Comparison of ENCODE assay signal across 1 cellular context in the genomic region with DNA sequence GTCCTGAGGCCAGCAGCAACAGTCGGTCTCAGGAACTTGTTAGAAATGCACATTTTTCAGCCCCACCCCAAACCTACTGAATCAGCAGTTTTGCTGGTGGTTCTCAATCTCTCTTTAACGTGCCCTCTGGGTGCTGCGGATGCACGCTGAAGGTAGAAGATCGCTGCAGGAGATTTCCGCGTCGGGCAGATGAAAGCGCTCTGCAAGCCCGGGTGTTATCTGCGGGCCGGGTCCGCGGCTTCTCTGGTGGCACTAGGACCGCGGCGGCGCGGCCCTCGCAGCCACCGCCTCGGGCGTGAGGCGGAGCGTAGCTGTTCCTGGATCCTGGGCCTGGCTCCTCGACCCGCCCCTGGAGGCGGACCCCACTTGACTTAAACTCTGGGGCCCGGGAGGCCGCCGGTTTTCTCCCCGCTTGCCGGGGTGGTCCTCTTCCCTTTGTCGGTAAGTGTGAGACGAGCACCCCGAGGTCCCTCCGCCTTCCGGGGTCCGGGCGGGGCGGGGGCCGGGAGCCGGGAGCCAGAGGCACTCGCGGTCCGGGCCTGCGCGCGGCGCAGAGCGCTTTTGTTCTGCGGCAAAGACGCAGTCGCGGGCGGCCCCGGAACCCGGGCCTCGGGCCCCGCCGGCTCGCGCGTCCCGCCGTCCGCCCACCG.
TF ChIP-seq lines count a peak whose summit lies in the region.

A gene with protein sequence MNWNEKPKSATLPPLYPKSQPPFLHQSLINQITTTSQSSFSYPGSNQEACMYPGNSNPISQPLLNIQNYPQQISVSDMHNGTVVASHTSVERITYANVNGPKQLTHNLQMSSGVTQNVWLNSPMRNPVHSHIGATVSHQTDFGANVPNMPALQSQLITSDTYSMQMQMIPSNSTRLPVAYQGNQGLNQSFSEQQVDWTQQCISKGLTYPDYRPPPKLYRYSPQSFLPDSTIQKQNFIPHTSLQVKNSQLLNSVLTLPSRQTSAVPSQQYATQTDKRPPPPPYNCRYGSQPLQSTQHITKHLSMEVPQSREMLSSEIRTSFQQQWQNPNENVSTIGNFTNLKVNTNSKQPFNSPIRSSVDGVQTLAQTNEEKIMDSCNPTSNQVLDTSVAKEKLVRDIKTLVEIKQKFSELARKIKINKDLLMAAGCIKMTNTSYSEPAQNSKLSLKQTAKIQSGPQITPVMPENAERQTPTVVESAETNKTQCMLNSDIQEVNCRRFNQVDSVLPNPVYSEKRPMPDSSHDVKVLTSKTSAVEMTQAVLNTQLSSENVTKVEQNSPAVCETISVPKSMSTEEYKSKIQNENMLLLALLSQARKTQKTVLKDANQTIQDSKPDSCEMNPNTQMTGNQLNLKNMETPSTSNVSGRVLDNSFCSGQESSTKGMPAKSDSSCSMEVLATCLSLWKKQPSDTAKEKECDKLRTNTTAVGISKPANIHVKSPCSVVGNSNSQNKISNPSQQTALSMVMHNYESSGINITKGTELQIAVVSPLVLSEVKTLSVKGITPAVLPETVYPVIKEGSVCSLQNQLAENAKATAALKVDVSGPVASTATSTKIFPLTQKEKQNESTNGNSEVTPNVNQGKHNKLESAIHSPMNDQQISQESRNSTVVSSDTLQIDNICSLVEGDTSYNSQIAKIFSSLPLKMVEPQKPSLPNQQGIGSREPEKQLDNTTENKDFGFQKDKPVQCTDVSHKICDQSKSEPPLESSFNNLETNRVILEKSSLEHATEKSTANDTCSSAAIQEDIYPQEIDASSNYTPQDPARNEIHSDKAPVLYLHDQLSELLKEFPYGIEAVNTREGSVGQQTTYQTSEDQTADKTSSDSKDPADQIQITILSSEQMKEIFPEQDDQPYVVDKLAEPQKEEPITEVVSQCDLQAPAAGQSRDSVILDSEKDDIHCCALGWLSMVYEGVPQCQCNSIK (N-terminal part only) (plus strand): TSS at position 365 of the 650 bp plus-strand sequence. CDS start 21,541 bp downstream, outside the sequence.

TF ChIP-seq in HepG2, 621 proteins besides CTCF, POLR2A, EP300 and RAD21 (continued from another document and continues in another):
- TF ChIP-seq, protein P1, sequence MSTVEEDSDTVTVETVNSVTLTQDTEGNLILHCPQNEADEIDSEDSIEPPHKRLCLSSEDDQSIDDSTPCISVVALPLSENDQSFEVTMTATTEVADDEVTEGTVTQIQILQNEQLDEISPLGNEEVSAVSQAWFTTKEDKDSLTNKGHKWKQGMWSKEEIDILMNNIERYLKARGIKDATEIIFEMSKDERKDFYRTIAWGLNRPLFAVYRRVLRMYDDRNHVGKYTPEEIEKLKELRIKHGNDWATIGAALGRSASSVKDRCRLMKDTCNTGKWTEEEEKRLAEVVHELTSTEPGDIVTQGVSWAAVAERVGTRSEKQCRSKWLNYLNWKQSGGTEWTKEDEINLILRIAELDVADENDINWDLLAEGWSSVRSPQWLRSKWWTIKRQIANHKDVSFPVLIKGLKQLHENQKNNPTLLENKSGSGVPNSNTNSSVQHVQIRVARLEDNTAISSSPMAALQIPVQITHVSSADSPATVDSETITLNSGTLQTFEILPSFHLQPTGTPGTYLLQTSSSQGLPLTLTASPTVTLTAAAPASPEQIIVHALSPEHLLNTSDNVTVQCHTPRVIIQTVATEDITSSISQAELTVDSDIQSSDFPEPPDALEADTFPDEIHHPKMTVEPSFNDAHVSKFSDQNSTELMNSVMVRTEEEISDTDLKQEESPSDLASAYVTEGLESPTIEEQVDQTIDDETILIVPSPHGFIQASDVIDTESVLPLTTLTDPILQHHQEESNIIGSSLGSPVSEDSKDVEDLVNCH (CRISPR knock-in tag; IDR thresholded peaks at IDR 0.05) = no peak
- TF ChIP-seq FOXP1 (IDR thresholded peaks at IDR 0.05) (no peak), FOXP1 (CRISPR knock-in tag; IDR thresholded peaks at IDR 0.05) (peak; percentile 26; the same call in 1 of the 2 replicates), ZBTB8A (CRISPR knock-in tag; IDR thresholded peaks at IDR 0.05; ENCODE audit: borderline replicate concordance, low read depth) (no peak), MXD4 (CRISPR knock-in tag; IDR thresholded peaks at IDR 0.05) (no peak; the same call in 1 of the 2 replicates), TGIF2 (CRISPR knock-in tag; IDR thresholded peaks at IDR 0.05) (no peak), ZFYVE20 (CRISPR knock-in tag; IDR thresholded peaks at IDR 0.05; ENCODE audit: borderline replicate concordance, low read depth) (no peak), ZBTB1 (CRISPR knock-in tag; IDR thresholded peaks at IDR 0.05; ENCODE audit: borderline replicate concordance) (no peak), ERF (CRISPR knock-in tag; IDR thresholded peaks at IDR 0.05) (peak; percentile 72), TBX2 (CRISPR knock-in tag; IDR thresholded peaks at IDR 0.05; ENCODE audit: borderline replicate concordance) (peak; percentile 75), ZC3H13 (CRISPR knock-in tag; IDR thresholded peaks at IDR 0.05) (no peak), YEATS4 (CRISPR knock-in tag; IDR thresholded peaks at IDR 0.05; ENCODE audit: borderline replicate concordance) (no peak), HDAC6 (IDR thresholded peaks at IDR 0.05; ENCODE audit: low read depth, low read length) (no peak), ZNF232 (CRISPR knock-in tag; IDR thresholded peaks at IDR 0.05; ENCODE audit: borderline replicate concordance) (no peak), ZNF431 (CRISPR knock-in tag; IDR thresholded peaks at IDR 0.05; ENCODE audit: borderline replicate concordance, low read depth) (no peak), ETV5 (CRISPR knock-in tag; IDR thresholded peaks at IDR 0.05; ENCODE audit: borderline replicate concordance) (peak; percentile 63; the same call in 1 of the 2 replicates), ZNF782 (CRISPR knock-in tag; IDR thresholded peaks at IDR 0.05; ENCODE audit: borderline replicate concordance) (0 out of 2 replicates have a peak, but pooled peaks have one; percentile 38), MTF1 (CRISPR knock-in tag; IDR thresholded peaks at IDR 0.05) (no peak), ZNF780A (CRISPR knock-in tag; IDR thresholded peaks at IDR 0.05) (no peak), NCOR1 (IDR thresholded peaks at IDR 0.05; ENCODE audit: borderline replicate concordance, low read length) (peak; percentile 47; the same call in 1 of the 2 replicates), SMAD9 (CRISPR knock-in tag; IDR thresholded peaks at IDR 0.05) (no peak), KMT2A (CRISPR knock-in tag; IDR thresholded peaks at IDR 0.05) (peak; percentile 95), ARNTL (CRISPR knock-in tag; IDR thresholded peaks at IDR 0.05) (no peak), ZNF891 (CRISPR knock-in tag; IDR thresholded peaks at IDR 0.05) (no peak), ZNF549 (CRISPR knock-in tag; IDR thresholded peaks at IDR 0.05) (no peak), KDM4B (CRISPR knock-in tag; IDR thresholded peaks at IDR 0.05) (peak; percentile 59; the same call in 1 of the 2 replicates)
- TF ChIP-seq, protein P2, sequence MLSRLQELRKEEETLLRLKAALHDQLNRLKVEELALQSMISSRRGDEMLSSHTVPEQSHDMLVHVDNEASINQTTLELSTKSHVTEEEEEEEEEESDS (CRISPR knock-in tag; IDR thresholded peaks at IDR 0.05; ENCODE audit: borderline replicate concordance) = no peak
- TF ChIP-seq, protein P3, sequence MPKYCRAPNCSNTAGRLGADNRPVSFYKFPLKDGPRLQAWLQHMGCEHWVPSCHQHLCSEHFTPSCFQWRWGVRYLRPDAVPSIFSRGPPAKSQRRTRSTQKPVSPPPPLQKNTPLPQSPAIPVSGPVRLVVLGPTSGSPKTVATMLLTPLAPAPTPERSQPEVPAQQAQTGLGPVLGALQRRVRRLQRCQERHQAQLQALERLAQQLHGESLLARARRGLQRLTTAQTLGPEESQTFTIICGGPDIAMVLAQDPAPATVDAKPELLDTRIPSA (CRISPR knock-in tag; IDR thresholded peaks at IDR 0.05; ENCODE audit: borderline replicate concordance) = no peak
- TF ChIP-seq, protein P4, sequence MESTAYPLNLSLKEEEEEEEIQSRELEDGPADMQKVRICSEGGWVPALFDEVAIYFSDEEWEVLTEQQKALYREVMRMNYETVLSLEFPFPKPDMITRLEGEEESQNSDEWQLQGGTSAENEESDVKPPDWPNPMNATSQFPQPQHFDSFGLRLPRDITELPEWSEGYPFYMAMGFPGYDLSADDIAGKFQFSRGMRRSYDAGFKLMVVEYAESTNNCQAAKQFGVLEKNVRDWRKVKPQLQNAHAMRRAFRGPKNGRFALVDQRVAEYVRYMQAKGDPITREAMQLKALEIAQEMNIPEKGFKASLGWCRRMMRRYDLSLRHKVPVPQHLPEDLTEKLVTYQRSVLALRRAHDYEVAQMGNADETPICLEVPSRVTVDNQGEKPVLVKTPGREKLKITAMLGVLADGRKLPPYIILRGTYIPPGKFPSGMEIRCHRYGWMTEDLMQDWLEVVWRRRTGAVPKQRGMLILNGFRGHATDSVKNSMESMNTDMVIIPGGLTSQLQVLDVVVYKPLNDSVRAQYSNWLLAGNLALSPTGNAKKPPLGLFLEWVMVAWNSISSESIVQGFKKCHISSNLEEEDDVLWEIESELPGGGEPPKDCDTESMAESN (CRISPR knock-in tag; conservative IDR thresholded peaks at IDR 0.05) = peak; percentile 66
- TF ChIP-seq, protein P5, sequence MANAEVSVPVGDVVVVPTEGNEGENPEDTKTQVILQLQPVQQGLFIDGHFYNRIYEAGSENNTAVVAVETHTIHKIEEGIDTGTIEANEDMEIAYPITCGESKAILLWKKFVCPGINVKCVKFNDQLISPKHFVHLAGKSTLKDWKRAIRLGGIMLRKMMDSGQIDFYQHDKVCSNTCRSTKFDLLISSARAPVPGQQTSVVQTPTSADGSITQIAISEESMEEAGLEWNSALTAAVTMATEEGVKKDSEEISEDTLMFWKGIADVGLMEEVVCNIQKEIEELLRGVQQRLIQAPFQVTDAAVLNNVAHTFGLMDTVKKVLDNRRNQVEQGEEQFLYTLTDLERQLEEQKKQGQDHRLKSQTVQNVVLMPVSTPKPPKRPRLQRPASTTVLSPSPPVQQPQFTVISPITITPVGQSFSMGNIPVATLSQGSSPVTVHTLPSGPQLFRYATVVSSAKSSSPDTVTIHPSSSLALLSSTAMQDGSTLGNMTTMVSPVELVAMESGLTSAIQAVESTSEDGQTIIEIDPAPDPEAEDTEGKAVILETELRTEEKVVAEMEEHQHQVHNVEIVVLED (CRISPR knock-in tag; IDR thresholded peaks at IDR 0.05; ENCODE audit: borderline replicate concordance) = peak; percentile 74
- TF ChIP-seq, protein P6, sequence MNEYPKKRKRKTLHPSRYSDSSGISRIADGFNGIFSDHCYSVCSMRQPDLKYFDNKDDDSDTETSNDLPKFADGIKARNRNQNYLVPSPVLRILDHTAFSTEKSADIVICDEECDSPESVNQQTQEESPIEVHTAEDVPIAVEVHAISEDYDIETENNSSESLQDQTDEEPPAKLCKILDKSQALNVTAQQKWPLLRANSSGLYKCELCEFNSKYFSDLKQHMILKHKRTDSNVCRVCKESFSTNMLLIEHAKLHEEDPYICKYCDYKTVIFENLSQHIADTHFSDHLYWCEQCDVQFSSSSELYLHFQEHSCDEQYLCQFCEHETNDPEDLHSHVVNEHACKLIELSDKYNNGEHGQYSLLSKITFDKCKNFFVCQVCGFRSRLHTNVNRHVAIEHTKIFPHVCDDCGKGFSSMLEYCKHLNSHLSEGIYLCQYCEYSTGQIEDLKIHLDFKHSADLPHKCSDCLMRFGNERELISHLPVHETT (CRISPR knock-in tag; conservative IDR thresholded peaks at IDR 0.05) = peak; percentile 63
- TF ChIP-seq, protein P7, sequence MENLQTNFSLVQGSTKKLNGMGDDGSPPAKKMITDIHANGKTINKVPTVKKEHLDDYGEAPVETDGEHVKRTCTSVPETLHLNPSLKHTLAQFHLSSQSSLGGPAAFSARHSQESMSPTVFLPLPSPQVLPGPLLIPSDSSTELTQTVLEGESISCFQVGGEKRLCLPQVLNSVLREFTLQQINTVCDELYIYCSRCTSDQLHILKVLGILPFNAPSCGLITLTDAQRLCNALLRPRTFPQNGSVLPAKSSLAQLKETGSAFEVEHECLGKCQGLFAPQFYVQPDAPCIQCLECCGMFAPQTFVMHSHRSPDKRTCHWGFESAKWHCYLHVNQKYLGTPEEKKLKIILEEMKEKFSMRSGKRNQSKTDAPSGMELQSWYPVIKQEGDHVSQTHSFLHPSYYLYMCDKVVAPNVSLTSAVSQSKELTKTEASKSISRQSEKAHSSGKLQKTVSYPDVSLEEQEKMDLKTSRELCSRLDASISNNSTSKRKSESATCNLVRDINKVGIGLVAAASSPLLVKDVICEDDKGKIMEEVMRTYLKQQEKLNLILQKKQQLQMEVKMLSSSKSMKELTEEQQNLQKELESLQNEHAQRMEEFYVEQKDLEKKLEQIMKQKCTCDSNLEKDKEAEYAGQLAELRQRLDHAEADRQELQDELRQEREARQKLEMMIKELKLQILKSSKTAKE (CRISPR knock-in tag; IDR thresholded peaks at IDR 0.05; ENCODE audit: borderline replicate concordance) = no peak
- TF ChIP-seq, protein P8, sequence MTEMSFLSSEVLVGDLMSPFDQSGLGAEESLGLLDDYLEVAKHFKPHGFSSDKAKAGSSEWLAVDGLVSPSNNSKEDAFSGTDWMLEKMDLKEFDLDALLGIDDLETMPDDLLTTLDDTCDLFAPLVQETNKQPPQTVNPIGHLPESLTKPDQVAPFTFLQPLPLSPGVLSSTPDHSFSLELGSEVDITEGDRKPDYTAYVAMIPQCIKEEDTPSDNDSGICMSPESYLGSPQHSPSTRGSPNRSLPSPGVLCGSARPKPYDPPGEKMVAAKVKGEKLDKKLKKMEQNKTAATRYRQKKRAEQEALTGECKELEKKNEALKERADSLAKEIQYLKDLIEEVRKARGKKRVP (CRISPR knock-in tag; IDR thresholded peaks at IDR 0.05) = no peak
- TF ChIP-seq, protein P9, sequence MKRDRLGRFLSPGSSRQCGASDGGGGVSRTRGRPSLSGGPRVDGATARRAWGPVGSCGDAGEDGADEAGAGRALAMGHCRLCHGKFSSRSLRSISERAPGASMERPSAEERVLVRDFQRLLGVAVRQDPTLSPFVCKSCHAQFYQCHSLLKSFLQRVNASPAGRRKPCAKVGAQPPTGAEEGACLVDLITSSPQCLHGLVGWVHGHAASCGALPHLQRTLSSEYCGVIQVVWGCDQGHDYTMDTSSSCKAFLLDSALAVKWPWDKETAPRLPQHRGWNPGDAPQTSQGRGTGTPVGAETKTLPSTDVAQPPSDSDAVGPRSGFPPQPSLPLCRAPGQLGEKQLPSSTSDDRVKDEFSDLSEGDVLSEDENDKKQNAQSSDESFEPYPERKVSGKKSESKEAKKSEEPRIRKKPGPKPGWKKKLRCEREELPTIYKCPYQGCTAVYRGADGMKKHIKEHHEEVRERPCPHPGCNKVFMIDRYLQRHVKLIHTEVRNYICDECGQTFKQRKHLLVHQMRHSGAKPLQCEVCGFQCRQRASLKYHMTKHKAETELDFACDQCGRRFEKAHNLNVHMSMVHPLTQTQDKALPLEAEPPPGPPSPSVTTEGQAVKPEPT (CRISPR knock-in tag; IDR thresholded peaks at IDR 0.05; ENCODE audit: low read depth) = no peak
- TF ChIP-seq, protein P10, sequence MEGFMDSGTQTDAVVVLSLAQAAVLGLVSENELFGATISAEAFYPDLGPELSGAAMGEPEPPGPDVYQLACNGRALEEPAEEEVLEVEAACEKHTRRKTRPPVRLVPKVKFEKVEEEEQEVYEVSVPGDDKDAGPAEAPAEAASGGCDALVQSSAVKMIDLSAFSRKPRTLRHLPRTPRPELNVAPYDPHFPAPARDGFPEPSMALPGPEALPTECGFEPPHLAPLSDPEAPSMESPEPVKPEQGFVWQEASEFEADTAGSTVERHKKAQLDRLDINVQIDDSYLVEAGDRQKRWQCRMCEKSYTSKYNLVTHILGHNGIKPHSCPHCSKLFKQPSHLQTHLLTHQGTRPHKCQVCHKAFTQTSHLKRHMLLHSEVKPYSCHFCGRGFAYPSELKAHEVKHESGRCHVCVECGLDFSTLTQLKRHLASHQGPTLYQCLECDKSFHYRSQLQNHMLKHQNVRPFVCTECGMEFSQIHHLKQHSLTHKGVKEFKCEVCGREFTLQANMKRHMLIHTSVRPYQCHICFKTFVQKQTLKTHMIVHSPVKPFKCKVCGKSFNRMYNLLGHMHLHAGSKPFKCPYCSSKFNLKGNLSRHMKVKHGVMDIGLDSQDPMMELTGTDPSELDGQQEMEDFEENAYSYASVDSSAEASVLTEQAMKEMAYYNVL (CRISPR knock-in tag; IDR thresholded peaks at IDR 0.05; ENCODE audit: borderline replicate concordance) = no peak
